In the genomic region with DNA sequence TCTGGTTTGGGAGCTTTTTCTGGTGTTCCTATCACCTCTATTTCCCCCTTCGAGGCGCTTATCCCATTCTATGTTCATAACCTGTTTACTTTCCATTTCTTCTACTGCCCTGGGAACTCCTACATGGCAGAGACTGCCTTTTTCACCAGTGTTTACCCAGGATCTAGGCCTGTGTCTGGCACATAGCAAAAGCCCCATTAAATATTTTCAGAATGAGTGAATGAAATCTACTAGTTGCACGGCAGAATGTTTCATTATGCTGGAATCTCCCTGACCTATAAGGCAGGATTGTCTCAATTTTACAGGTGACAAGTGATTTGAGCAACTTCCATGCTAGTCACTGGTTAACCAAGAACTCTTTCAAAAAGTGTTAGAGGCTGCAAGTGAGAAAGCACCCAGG, we compare ENCODE assay signal across 19 cellular contexts.
A peak's percentile ranks its signal among the peaks of the same experiment; 100 is the strongest.
DNase-seq lines count a peak whose midpoint lies in the region; ATAC-seq and TF ChIP-seq lines count a peak whose summit lies in the region.
"Had no signal": no experiment of that assay in that cellular context is flagged by ENCODE, and none has a peak within 500 bp of the region (broad histone marks: within the 10 kb centered on the region; RNA-seq: fewer than 3 reads in every experiment).

No MANE protein-coding gene starts in this region.

- peaks cover 24% of the 10 kb centered on the region for H3K4me1 ChIP-seq in SJSA1 (replicated peaks)
- H3K4me1 ChIP-seq in foreskin keratinocyte: peaks cover 28% of the 10 kb centered on the region

- H3K4me3 ChIP-seq in SJSA1: no peak overlapping the region

- H3K36me3 Mint-ChIP-seq in activated T-cell treated with anti-CD3 and anti-CD28 coated beads, Interleukin-2, amount 50 U/mL, for 72 hours (ENCODE audit: insufficient read depth in 2 of 2): peaks cover 14 to 18% of the 10 kb centered on the region in 2 donors

- TF ChIP-seq CTCF in foreskin keratinocyte (conservative IDR thresholded peaks at IDR 0.05): no peak

- no peaks in the 10 kb centered on the region for H3K27me3 ChIP-seq in SJSA1 (replicated peaks)
- no peaks in the 10 kb centered on the region for H3K27me3 ChIP-seq in foreskin keratinocyte

- peaks cover 6% of the 10 kb centered on the region for H3K9me3 ChIP-seq in SJSA1 (replicated peaks)

- H3K4me1 Mint-ChIP-seq in activated T-cell treated with anti-CD3 and anti-CD28 coated beads, Interleukin-2, amount 50 U/mL, for 72 hours (ENCODE audit: low read depth): peaks cover 23% of the 10 kb centered on the region
- H3K4me1 Mint-ChIP-seq: IgD-negative memory B cell had no signal

- DNase-seq in activated T-cell treated with anti-CD3 and anti-CD28 coated beads, Interleukin-2, amount 50 U/mL, for 72 hours: no peak
- DNase-seq in activated T-cell treated with anti-CD3 and anti-CD28 coated beads for 4 hours (no peak), SJSA1 (ENCODE audit: low read depth in 1 of 2, low spot score in 2 of 2) (no peak), foreskin keratinocyte (peak; percentile 87 to 91), Ammon's horn (ENCODE audit: low spot score) (no peak), NK-92 (lab: John Stamatoyannopoulos, UW; ENCODE audit: unreplicated experiment) (no peak), CD1c-positive myeloid dendritic cell (ENCODE audit: extremely low spot score) (no peak)
- no peak for DNase-seq in activated CD4-positive, CD25-positive, alpha-beta regulatory T cell treated with anti-CD3 and anti-CD28 coated beads, Interleukin-2, amount 50 U/mL, for 72 hours
- DNase-seq: 8988T; activated CD4-positive, alpha-beta memory T cell treated with anti-CD3 and anti-CD28 coated beads for 36 hours; activated effector memory CD4-positive, alpha-beta T cell treated with anti-CD3 and anti-CD28 coated beads, Interleukin-2, amount 50 U/mL, for 16 hours; central memory CD4-positive, alpha-beta T cell; DMS 273 treated with DMSO at 0.1 percent for 48 hours; left ventricle myocardium superior; natural killer cell; NCI-H1436 treated with DMSO at 0.1 percent for 48 hours; NCI-H524 treated with DMSO at 0.1 percent for 48 hours had no signal

- H3K27ac ChIP-seq in SJSA1: peak overlapping the region; percentile 88
- H3K27ac ChIP-seq in foreskin keratinocyte: peak overlapping the region; percentile 89

- peak overlapping the region; percentile 65 for H3K27ac Mint-ChIP-seq in activated T-cell treated with anti-CD3 and anti-CD28 coated beads, Interleukin-2, amount 50 U/mL, for 72 hours
- H3K27ac Mint-ChIP-seq: activated CD4-positive, alpha-beta memory T cell treated with anti-CD3 and anti-CD28 coated beads for 36 hours; IgD-negative memory B cell; natural killer cell had no signal

- peaks cover 2% of the 10 kb centered on the region in 2 donors for H3K9me3 Mint-ChIP-seq in activated T-cell treated with anti-CD3 and anti-CD28 coated beads, Interleukin-2, amount 50 U/mL, for 72 hours
- H3K9me3 Mint-ChIP-seq: natural killer cell had no signal

- 0 out of 2 replicates have a peak, but pooled peaks cover 3% of the 10 kb centered on the region for H3K36me3 ChIP-seq in SJSA1

- no peak overlapping the region for H3K4me3 Mint-ChIP-seq in activated T-cell treated with anti-CD3 and anti-CD28 coated beads, Interleukin-2, amount 50 U/mL, for 72 hours
- H3K4me3 Mint-ChIP-seq: activated CD4-positive, alpha-beta memory T cell treated with anti-CD3 and anti-CD28 coated beads for 36 hours; IgD-negative memory B cell; natural killer cell had no signal

- no peaks in the 10 kb centered on the region for H3K27me3 Mint-ChIP-seq in activated T-cell treated with anti-CD3 and anti-CD28 coated beads, Interleukin-2, amount 50 U/mL, for 72 hours (ENCODE audit: low read depth)
- H3K27me3 Mint-ChIP-seq: activated CD4-positive, alpha-beta memory T cell treated with anti-CD3 and anti-CD28 coated beads for 36 hours; IgD-negative memory B cell had no signal

- ATAC-seq in activated T-cell treated with anti-CD3 and anti-CD28 coated beads, Interleukin-2, amount 50 U/mL, for 72 hours (replicated peaks in 1 of 2): no peak
- peak; percentile 26 for ATAC-seq in foreskin keratinocyte
- ATAC-seq: natural killer cell, Right ventricle myocardium inferior had no signal

Comparison
In these comparisons a context has a peak if more than half of its experiments do, and no peak if none do; other contexts are left out.
1. DNase-seq: peak in foreskin keratinocyte (2 of 2); none in activated T-cell treated with anti-CD3 and anti-CD28 coated beads, Interleukin-2, amount 50 U/mL, for 72 hours (0 of 2), activated T-cell treated with anti-CD3 and anti-CD28 coated beads for 4 hours (single experiment), SJSA1 (0 of 2), Ammon's horn (single experiment), activated CD4-positive, CD25-positive, alpha-beta regulatory T cell treated with anti-CD3 and anti-CD28 coated beads, Interleukin-2, amount 50 U/mL, for 72 hours (single experiment), NK-92 (single experiment) and CD1c-positive myeloid dendritic cell (single experiment).